In the genomic region with DNA sequence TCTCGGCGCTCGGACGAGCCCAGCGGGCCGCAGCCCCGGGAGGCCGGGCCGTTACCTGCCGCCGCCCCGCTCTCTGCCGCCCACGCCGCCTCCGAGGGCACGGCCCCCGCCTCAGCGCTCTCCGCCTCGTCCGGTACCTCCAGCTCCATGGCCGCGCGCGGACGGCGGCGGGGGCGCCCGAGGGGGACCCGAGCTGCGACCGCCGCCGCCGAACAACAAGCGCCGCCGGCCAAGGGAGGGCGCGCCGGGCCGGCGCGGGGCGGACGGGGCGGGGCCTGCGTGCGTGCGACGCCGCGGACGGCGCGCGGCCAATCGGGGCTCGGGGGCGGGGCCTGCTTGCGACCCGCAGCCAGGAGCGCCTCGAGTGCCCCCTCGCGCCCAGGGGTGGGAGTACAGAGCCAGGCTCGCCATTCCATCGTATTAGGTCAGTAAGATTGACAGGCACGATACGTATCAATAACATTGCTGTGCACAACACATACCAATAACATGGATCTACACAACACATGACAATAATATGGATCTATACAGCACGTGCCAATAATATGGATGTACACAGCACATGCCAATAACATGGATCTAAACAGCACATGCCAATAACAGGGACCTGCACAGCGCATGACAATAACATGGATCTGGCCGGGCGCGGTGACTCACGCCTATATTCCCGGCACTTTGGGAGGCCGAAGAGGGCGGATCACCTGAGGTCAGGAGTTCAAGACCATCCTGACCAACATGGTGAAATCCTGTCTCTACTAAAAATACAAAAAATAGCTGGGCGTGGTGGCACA, we compare ENCODE assay signal across 8 cellular contexts. TPM values are rescaled to one million over a fixed set of nuclear protein-coding genes. Genes with fewer than 3 reads are reported as not detected.
DNase-seq lines count a peak whose midpoint lies in the region; ATAC-seq and TF ChIP-seq lines count a peak whose summit lies in the region.

A gene with protein sequence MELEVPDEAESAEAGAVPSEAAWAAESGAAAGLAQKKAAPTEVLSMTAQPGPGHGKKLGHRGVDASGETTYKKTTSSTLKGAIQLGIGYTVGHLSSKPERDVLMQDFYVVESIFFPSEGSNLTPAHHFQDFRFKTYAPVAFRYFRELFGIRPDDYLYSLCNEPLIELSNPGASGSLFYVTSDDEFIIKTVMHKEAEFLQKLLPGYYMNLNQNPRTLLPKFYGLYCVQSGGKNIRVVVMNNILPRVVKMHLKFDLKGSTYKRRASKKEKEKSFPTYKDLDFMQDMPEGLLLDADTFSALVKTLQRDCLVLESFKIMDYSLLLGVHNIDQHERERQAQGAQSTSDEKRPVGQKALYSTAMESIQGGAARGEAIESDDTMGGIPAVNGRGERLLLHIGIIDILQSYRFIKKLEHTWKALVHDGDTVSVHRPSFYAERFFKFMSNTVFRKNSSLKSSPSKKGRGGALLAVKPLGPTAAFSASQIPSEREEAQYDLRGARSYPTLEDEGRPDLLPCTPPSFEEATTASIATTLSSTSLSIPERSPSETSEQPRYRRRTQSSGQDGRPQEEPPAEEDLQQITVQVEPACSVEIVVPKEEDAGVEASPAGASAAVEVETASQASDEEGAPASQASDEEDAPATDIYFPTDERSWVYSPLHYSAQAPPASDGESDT (minus strand): TSS at position 227 of the 791 bp plus-strand sequence. CDS start 78 bp downstream, at position 149.

- H3K79me2 ChIP-seq in SU-DHL-6 (ENCODE audit: insufficient read depth, low read length) = no peaks in the 10 kb centered on the region

- intact Hi-C loops in heart right ventricle (cut with DNase I) (loop anchor here (1.0 to 10.0 kb wide), 7 partner anchors 33 to 156 kb away; a partner anchor contains a TSS), prostate gland (cut with DNase I) (loop anchor here (1.0 kb wide), 1 partner anchor 34 kb away; no protein-coding TSS in a partner anchor)

- H3K36me3 ChIP-seq in HEK293 (ENCODE audit: control insufficient read depth in 2 of 2, insufficient read depth in 1 of 2, low read length in 2 of 2) = peaks cover 0 to 3% of the 10 kb centered on the region in 2 experiments; a peak in 1 of 3 replicates
- no peaks in the 10 kb centered on the region for H3K36me3 ChIP-seq in SU-DHL-6 (ENCODE audit: low read length)
- peaks cover 0 to 11% (median 0%) of the 10 kb centered on the region in 9 donors for H3K36me3 ChIP-seq in heart right ventricle
- H3K36me3 ChIP-seq in prostate gland = no peaks in the 10 kb centered on the region
- no peaks in the 10 kb centered on the region for H3K36me3 ChIP-seq in urinary bladder (ENCODE audit: insufficient read depth)

- no peaks in the 10 kb centered on the region for H3K9me2 ChIP-seq in SU-DHL-6 (replicated peaks; ENCODE audit: insufficient read depth, low read length)

- CTCF ChIA-PET in HEK293 (lab: Yijun Ruan, JAX) = interaction anchor here (0.6 to 2.9 kb wide), 8 partner anchors 8 to 287 kb away, joined by 3 to 25 read pairs (median 3); no protein-coding TSS in a partner anchor

- H3K9ac ChIP-seq in SU-DHL-6 (ENCODE audit: low read length) = peak within 1 kb of the TSS; percentile 66

- peak within 1 kb of the TSS; percentile 86 for H3K4me3 Mint-ChIP-seq in activated naive CD8-positive, alpha-beta T cell treated with anti-CD3 and anti-CD28 coated beads, Interleukin-2, amount 50 U/mL, for 24 hours

- H3K36me3 Mint-ChIP-seq in activated naive CD8-positive, alpha-beta T cell treated with anti-CD3 and anti-CD28 coated beads, Interleukin-2, amount 50 U/mL, for 24 hours (ENCODE audit: low read depth) = peaks cover 1% of the 10 kb centered on the region

- H3K4me3 ChIP-seq in HEK293 (ENCODE audit: low read depth, low read length) = peak within 1 kb of the TSS; percentile 69
- peak within 1 kb of the TSS; percentile 63 for H3K4me3 ChIP-seq in SU-DHL-6 (ENCODE audit: insufficient read depth, low read length, poor library complexity, severe bottlenecking)
- peak within 1 kb of the TSS; percentile 65 to 100 (median 92) for H3K4me3 ChIP-seq in heart right ventricle
- H3K4me3 ChIP-seq in prostate gland = peak within 1 kb of the TSS; percentile 93 to 96
- peak within 1 kb of the TSS; percentile 99 for H3K4me3 ChIP-seq in urinary bladder (ENCODE audit: low read depth, low read length)

- TF ChIP-seq POLR2A in prostate gland (IDR thresholded peaks at IDR 0.05) = peak; percentile 29

- POLR2A ChIA-PET in HEK293 (lab: Yijun Ruan, JAX) = interaction anchor here (1.3 kb wide), 1 partner anchor 62 kb away, joined by 4 read pairs; a partner anchor contains a TSS

- H3K9me3 ChIP-seq in HEK293 (ENCODE audit: control insufficient read depth, insufficient read depth, low read depth, low read length) (no peaks in the 10 kb centered on the region), SU-DHL-6 (ENCODE audit: insufficient read depth, low read length) (no peaks in the 10 kb centered on the region), heart right ventricle (no peaks in the 10 kb centered on the region), prostate gland (no peaks in the 10 kb centered on the region)

- peak within 1 kb of the TSS; percentile 46 for H3K27ac Mint-ChIP-seq in activated naive CD8-positive, alpha-beta T cell treated with anti-CD3 and anti-CD28 coated beads, Interleukin-2, amount 50 U/mL, for 24 hours

- H3K4me2 ChIP-seq in SU-DHL-6 (ENCODE audit: low read depth, low read length, poor library complexity, severe bottlenecking) = peak within 1 kb of the TSS; percentile 88

- H2AFZ ChIP-seq in SU-DHL-6 (ENCODE audit: low read depth, low read length, severe bottlenecking) = no peak within 1 kb of the TSS

- WGBS in heart right ventricle, 2 donors = 3 to 5% methylated on average over 59 to 82 of the region's 82 CpGs
- 7% methylated on average over 35 of the region's 82 CpGs for WGBS in prostate gland
- whole genome bisulfite sequencing in urinary bladder = 3% methylated on average over 82 of the region's 82 CpGs

- H3F3A ChIP-seq in SU-DHL-6 (ENCODE audit: insufficient read depth) = no peaks in the 10 kb centered on the region

- no peaks in the 10 kb centered on the region for H3K27me3 ChIP-seq in SU-DHL-6 (ENCODE audit: low read length)
- H3K27me3 ChIP-seq in heart right ventricle = peaks cover 0 to 9% (median 0%) of the 10 kb centered on the region in 7 donors
- H3K27me3 ChIP-seq in prostate gland (replicated peaks; ENCODE audit: insufficient read depth) = no peaks in the 10 kb centered on the region

- H3K4me1 ChIP-seq in HEK293 (ENCODE audit: control insufficient read depth, insufficient read depth, low read length) (no peaks in the 10 kb centered on the region), heart right ventricle (peaks cover 0 to 27% (median 14%) of the 10 kb centered on the region in 9 donors), prostate gland (replicated peaks) (no peaks in the 10 kb centered on the region), urinary bladder (ENCODE audit: insufficient read depth) (no peaks in the 10 kb centered on the region)

- ATAC-seq in activated naive CD8-positive, alpha-beta T cell treated with anti-CD3 and anti-CD28 coated beads, Interleukin-2, amount 50 U/mL, for 24 hours = peak; percentile 85
- ATAC-seq in heart right ventricle = peak; percentile 83 to 96 (median 88)

- H3K27me3 Mint-ChIP-seq in activated naive CD8-positive, alpha-beta T cell treated with anti-CD3 and anti-CD28 coated beads, Interleukin-2, amount 50 U/mL, for 24 hours = no peaks in the 10 kb centered on the region

- H3K4me1 Mint-ChIP-seq in activated naive CD8-positive, alpha-beta T cell treated with anti-CD3 and anti-CD28 coated beads, Interleukin-2, amount 50 U/mL, for 24 hours = peaks cover 17% of the 10 kb centered on the region

- no peaks in the 10 kb centered on the region for H4K20me1 ChIP-seq in SU-DHL-6 (ENCODE audit: low read depth, low read length)

- peak within 1 kb of the TSS; percentile 31; the same call in 1 of the 2 replicates for H3K27ac ChIP-seq in HEK293 (ENCODE audit: extremely low read depth, low read depth, low read length)
- H3K27ac ChIP-seq in SU-DHL-6 (ENCODE audit: low read depth, low read length) = no peak within 1 kb of the TSS
- H3K27ac ChIP-seq in heart right ventricle = peak within 1 kb of the TSS; percentile 82 to 95 (median 90)
- peak within 1 kb of the TSS; percentile 86 for H3K27ac ChIP-seq in prostate gland
- peak within 1 kb of the TSS; percentile 57 for H3K27ac ChIP-seq in urinary bladder (ENCODE audit: low read depth)

- peak; percentile 84 for TF ChIP-seq CTCF in GM10266 (IDR thresholded peaks at IDR 0.05; ENCODE audit: control insufficient read depth, insufficient read depth, low read depth, missing control alignments)
- peak; percentile 74; the same call in 1 of the 2 replicates for TF ChIP-seq CTCF in HEK293 (tag by site-specific recombination; IDR thresholded peaks at IDR 0.05)
- peak; percentile 42 for TF ChIP-seq CTCF in SU-DHL-6 (IDR thresholded peaks at IDR 0.05; ENCODE audit: insufficient read depth, low read length, poor library complexity, severe bottlenecking)
- peak; percentile 72 to 92 (median 82) for TF ChIP-seq CTCF in heart right ventricle (IDR thresholded peaks at IDR 0.05)
- TF ChIP-seq CTCF in prostate gland (IDR thresholded peaks at IDR 0.05) = peak; percentile 77 to 97 (median 88)

- DNase-seq in GM10266 (ENCODE audit: extremely low spot score) (peak; percentile 98), MV-4-11 (lab: John Stamatoyannopoulos, UW) (peak; percentile 79), heart right ventricle (peak; percentile 89 to 93), prostate gland (ENCODE audit: low spot score) (peak; percentile 84)
- peak; percentile 97 for DNase-seq in activated naive CD8-positive, alpha-beta T cell treated with anti-CD3 and anti-CD28 coated beads, Interleukin-2, amount 50 U/mL, for 24 hours

- no peaks in the 10 kb centered on the region for H3K9me3 Mint-ChIP-seq in activated naive CD8-positive, alpha-beta T cell treated with anti-CD3 and anti-CD28 coated beads, Interleukin-2, amount 50 U/mL, for 24 hours

TF ChIP-seq in HEK293, 187 proteins besides CTCF, POLR2A, EP300 and RAD21 (continues in another document):
- TF ChIP-seq ZSCAN23 (tag by site-specific recombination; IDR thresholded peaks at IDR 0.05) (0 out of 2 replicates have a peak, but pooled peaks have one; percentile 60), ZNF221 (tag by site-specific recombination; IDR thresholded peaks at IDR 0.05; ENCODE audit: borderline replicate concordance) (no peak), SP3 (tag by site-specific recombination; IDR thresholded peaks at IDR 0.05) (peak; percentile 34; the same call in 1 of the 2 replicates)
- TF ChIP-seq, protein P1, sequence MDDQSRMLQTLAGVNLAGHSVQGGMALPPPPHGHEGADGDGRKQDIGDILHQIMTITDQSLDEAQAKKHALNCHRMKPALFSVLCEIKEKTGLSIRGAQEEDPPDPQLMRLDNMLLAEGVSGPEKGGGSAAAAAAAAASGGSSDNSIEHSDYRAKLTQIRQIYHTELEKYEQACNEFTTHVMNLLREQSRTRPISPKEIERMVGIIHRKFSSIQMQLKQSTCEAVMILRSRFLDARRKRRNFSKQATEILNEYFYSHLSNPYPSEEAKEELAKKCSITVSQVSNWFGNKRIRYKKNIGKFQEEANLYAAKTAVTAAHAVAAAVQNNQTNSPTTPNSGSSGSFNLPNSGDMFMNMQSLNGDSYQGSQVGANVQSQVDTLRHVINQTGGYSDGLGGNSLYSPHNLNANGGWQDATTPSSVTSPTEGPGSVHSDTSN (CRISPR knock-in tag; IDR thresholded peaks at IDR 0.05) = 0 out of 2 replicates have a peak, but pooled peaks have one; percentile 31

RNA-seq across cellular contexts. Expression of the gene that starts here (rescaled TPM):
- total RNA-seq in heart right ventricle = 10 to 100 TPM; 28.2 to 46.6 (median 36.3) TPM
- 10 to 100 TPM; 18.3 to 18.9 TPM for polyA plus RNA-seq in heart right ventricle
- 10 to 100 TPM; 34.3 to 75.5 TPM for total RNA-seq in prostate gland
- 17.1 TPM for total RNA-seq in urinary bladder
- 60.8 TPM for polyA plus RNA-seq in urinary bladder
